Comparison of ENCODE assay signal across 26 cellular contexts in the genomic region with DNA sequence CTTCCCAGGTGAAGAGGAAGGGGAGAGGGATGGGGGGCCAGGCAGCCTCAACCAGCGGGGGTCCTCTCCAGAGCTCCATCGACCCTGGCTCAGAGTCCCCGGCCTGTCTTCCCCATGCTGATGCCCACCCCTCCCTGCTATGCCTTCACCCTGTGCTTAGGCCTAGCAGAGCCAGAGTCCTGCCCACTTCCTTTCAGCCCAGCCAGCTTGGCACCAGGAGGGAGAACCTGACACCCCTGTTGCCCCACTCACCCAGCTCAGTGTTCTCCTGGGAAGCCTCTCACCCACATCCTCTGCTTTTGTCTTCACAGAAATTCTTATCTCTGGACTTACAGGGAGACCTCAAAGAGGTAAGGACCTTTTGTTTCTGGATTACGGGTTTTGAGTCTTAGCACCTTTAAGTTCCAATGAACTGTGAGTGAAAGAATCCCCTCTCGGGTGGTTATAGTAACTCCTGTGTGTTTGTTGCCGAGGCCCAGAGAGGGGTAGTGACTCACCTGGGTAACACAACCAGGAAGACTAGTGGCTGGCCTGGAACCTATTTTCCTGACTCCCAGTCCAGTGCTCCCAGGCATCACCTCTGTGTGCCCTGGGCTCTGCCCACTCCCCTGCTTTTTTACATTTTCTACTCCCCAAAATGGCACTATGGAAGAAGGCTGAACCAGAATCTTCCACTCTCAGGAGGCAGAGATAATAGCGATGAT. TPM values are rescaled to one million over a fixed set of nuclear protein-coding genes. Genes with fewer than 3 reads are reported as not detected.
"Had no signal": no experiment of that assay in that cellular context is flagged by ENCODE, and none has a peak within 500 bp of the region (broad histone marks: within the 10 kb centered on the region; RNA-seq: fewer than 3 reads in every experiment).

No MANE protein-coding gene starts in this region.

- H3K4me1 Mint-ChIP-seq: activated CD4-positive, alpha-beta T cell treated with anti-CD3 and anti-CD28 coated beads for 36 hours; immature natural killer cell; memory B cell; natural killer cell had no signal

- H3K4me3 ChIP-seq: breast epithelium, esophagus muscularis mucosa, heart left ventricle, skin epidermis, thoracic aorta had no signal

- H3K27ac ChIP-seq: breast epithelium, esophagus muscularis mucosa, foreskin keratinocyte, heart left ventricle, skin epidermis, thoracic aorta had no signal

- H3K9me3 ChIP-seq: breast epithelium, esophagus muscularis mucosa, heart left ventricle, thoracic aorta had no signal

- H3K4me3 Mint-ChIP-seq: activated CD4-positive, alpha-beta T cell treated with anti-CD3 and anti-CD28 coated beads for 36 hours; activated T-cell treated with anti-CD3 and anti-CD28 coated beads, Interleukin-2, amount 50 U/mL, for 72 hours; dendritic cell treated with granulocyte-macrophage colony-stimulating factor and Interleukin-4, amounts not matched to agents 40 ng/mL and 50 ng/mL, for 4 days; immature natural killer cell; memory B cell; natural killer cell had no signal

- DNase-seq: activated CD4-positive, alpha-beta T cell treated with anti-CD3 and anti-CD28 coated beads for 36 hours; activated CD4-positive, alpha-beta T cell treated with anti-CD3 and anti-CD28 coated beads, Interleukin-2, amount 50 U/mL, for 4 hours; activated CD4-positive, CD25-positive, alpha-beta regulatory T cell; activated naive CD4-positive, alpha-beta T cell; activated T-cell treated with anti-CD3 and anti-CD28 coated beads for 4 hours; activated T-cell treated with anti-CD3 and anti-CD28 coated beads, Interleukin-2, amount 50 U/mL, for 72 hours; central memory CD4-positive, alpha-beta T cell; heart left ventricle; hypothalamus; immature natural killer cell; natural killer cell; retina; stimulated activated CD4-positive, alpha-beta T cell treated with anti-CD3 and anti-CD28 coated beads, Interleukin-12 subunit alpha, Interleukin-12 subunit beta, amount 100 ng/mL, for 4 hours; stimulated activated CD4-positive, alpha-beta T cell treated with anti-CD3 and anti-CD28 coated beads, Interleukin-4, amount 100 ng/mL, for 1 hour; stimulated activated naive CD8-positive, alpha-beta T cell treated with anti-CD3 and anti-CD28 coated beads, Interleukin-15, Interleukin-2, amounts not matched to agents 100 U/mL and 50 U/mL, for 24 hours; trophoblast cell had no signal

- H3K27ac Mint-ChIP-seq: activated CD4-positive, alpha-beta T cell treated with anti-CD3 and anti-CD28 coated beads for 36 hours; activated naive CD4-positive, alpha-beta T cell treated with anti-CD3 and anti-CD28 coated beads, Interleukin-2, amount 50 U/mL, for 72 hours; activated T-cell treated with anti-CD3 and anti-CD28 coated beads, Interleukin-2, amount 50 U/mL, for 72 hours; dendritic cell treated with granulocyte-macrophage colony-stimulating factor and Interleukin-4, amounts not matched to agents 40 ng/mL and 50 ng/mL, for 4 days; immature natural killer cell; memory B cell; natural killer cell; progenitor cell of endocrine pancreas had no signal

- H3K36me3 Mint-ChIP-seq: activated naive CD4-positive, alpha-beta T cell treated with anti-CD3 and anti-CD28 coated beads, Interleukin-2, amount 50 U/mL, for 72 hours; immature natural killer cell; memory B cell; natural killer cell had no signal

- H3K4me1 ChIP-seq: breast epithelium, esophagus muscularis mucosa, foreskin keratinocyte, heart left ventricle had no signal

- H3K27me3 ChIP-seq: breast epithelium, foreskin keratinocyte, heart left ventricle had no signal

- H3K9me3 Mint-ChIP-seq: activated naive CD4-positive, alpha-beta T cell treated with anti-CD3 and anti-CD28 coated beads, Interleukin-2, amount 50 U/mL, for 72 hours; activated T-cell treated with anti-CD3 and anti-CD28 coated beads, Interleukin-2, amount 50 U/mL, for 72 hours; dendritic cell treated with granulocyte-macrophage colony-stimulating factor and Interleukin-4, amounts not matched to agents 40 ng/mL and 50 ng/mL, for 4 days; immature natural killer cell; memory B cell; natural killer cell had no signal

- H3K36me3 ChIP-seq: breast epithelium, esophagus muscularis mucosa, heart left ventricle, thoracic aorta had no signal

RNA-seq across cellular contexts. Expression of a gene that starts 53.4 kb away (rescaled TPM):
- total RNA-seq: activated CD4-positive, alpha-beta T cell treated with anti-CD3 and anti-CD28 coated beads for 36 hours; activated naive CD4-positive, alpha-beta T cell treated with anti-CD3 and anti-CD28 coated beads, Interleukin-2, amount 50 U/mL, for 72 hours; activated T-cell treated with anti-CD3 and anti-CD28 coated beads, Interleukin-2, amount 50 U/mL, for 72 hours; foreskin keratinocyte; kidney epithelial cell; progenitor cell of endocrine pancreas had no signal
